14 cellular contexts compared by ENCODE assay signal in genomic region chr17:78300962-78301820, GRCh38. TPM values are rescaled to one million over a fixed set of nuclear protein-coding genes. Genes with fewer than 3 reads are reported as not detected.
DNase-seq lines count a peak whose midpoint lies in the region; ATAC-seq and TF ChIP-seq lines count a peak whose summit lies in the region.
"Had no signal": no experiment of that assay in that cellular context is flagged by ENCODE, and none has a peak within 500 bp of the region (broad histone marks: within the 10 kb centered on the region; RNA-seq: fewer than 3 reads in every experiment).

No MANE protein-coding gene starts in this region.

- no peak for TF ChIP-seq RAD21 in IMR-90 (IDR thresholded peaks at IDR 0.05; ENCODE audit: low read length)

- peaks cover 8% of the 10 kb centered on the region for H3K4me1 Mint-ChIP-seq in T-helper 2 cell treated with Interferon-gamma antibody and Interleukin-4, amounts not matched to agents 5 μg/mL and 100 μg/mL, for 36 hours (ENCODE audit: low read depth)
- H3K4me1 Mint-ChIP-seq in naive thymus-derived CD4-positive, alpha-beta T cell: peaks cover 7 to 11% (median 8%) of the 10 kb centered on the region in 7 donors
- H3K4me1 Mint-ChIP-seq: immature natural killer cell had no signal

- POLR2A ChIA-PET in IMR-90 (lab: Charles Lee; ENCODE audit: unreplicated experiment): no interaction called here
- POLR2A ChIA-PET in naive thymus-derived CD4-positive, alpha-beta T cell (lab: Charles Lee): interaction anchor here (1.0 to 2.6 kb wide), 2 partner anchors 11 to 50 kb away, joined by 5 to 10 read pairs; no protein-coding TSS in a partner anchor

- H3K4ac ChIP-seq in IMR-90 (ENCODE audit: low read depth, low read length): peak overlapping the region; percentile 29; the same call in 1 of the 2 replicates

- BruUV-seq in IMR-90 (replicated peaks; lab: Mats Ljungman, UMichigan): no TSS peak

- in situ Hi-C loops in IMR-90 (cut with MboI; ENCODE audit: low sequenced_read_pairs): no loop called here

- H3K79me1 ChIP-seq in IMR-90 (ENCODE audit: low read depth in 1 of 2, low read length in 2 of 2): no peaks in the 10 kb centered on the region

- H3K9ac ChIP-seq in IMR-90 (ENCODE audit: low read depth, low read length): no peak overlapping the region

- H3K27me3 Mint-ChIP-seq in T-helper 2 cell treated with Interferon-gamma antibody and Interleukin-4, amounts not matched to agents 5 μg/mL and 100 μg/mL, for 36 hours (ENCODE audit: low read depth): no peaks in the 10 kb centered on the region
- H3K27me3 Mint-ChIP-seq in naive thymus-derived CD4-positive, alpha-beta T cell: no peaks in the 10 kb centered on the region

- no peak overlapping the region for H3K4me3 ChIP-seq in IMR-90 (ENCODE audit: insufficient read depth, low read depth, low read length)
- no peak overlapping the region for H3K4me3 ChIP-seq in naive thymus-derived CD4-positive, alpha-beta T cell (ENCODE audit: low read length)
- H3K4me3 ChIP-seq: upper lobe of right lung had no signal

- no peak overlapping the region; the same call in 1 of the 2 replicates for H2BK120ac ChIP-seq in IMR-90 (ENCODE audit: low read depth, low read length)

- H3K23ac ChIP-seq in IMR-90 (ENCODE audit: low read depth, low read length): no peak overlapping the region

- no peak overlapping the region for H4K5ac ChIP-seq in IMR-90 (ENCODE audit: low read depth, low read length)

- H2BK5ac ChIP-seq in IMR-90 (ENCODE audit: low read depth, low read length, poor library complexity, severe bottlenecking): no peak overlapping the region

- 97% methylated on average over 5 of the region's 19 CpGs; no CpG with 5 or more reads in 1 of the 2 experiments for WGBS in IMR-90 (ENCODE audit: extremely low coverage in 2 of 2, insufficient read length in 1 of 2), 2 experiments

- no peak overlapping the region for H3K4me2 ChIP-seq in IMR-90 (ENCODE audit: low read depth, low read length)

- H4K20me1 ChIP-seq in IMR-90 (ENCODE audit: insufficient read depth, low read length): no peaks in the 10 kb centered on the region

- CTCF ChIA-PET in IMR-90 (lab: Yijun Ruan, JAX): no interaction called here
- CTCF ChIA-PET in naive thymus-derived CD4-positive, alpha-beta T cell (lab: Charles Lee): interaction anchor here (0.9 kb wide), 1 partner anchor 57 kb away, joined by 3 read pairs; no protein-coding TSS in a partner anchor

- ATAC-seq in IMR-90 (ENCODE audit: low read depth): no peak
- ATAC-seq in activated naive CD4-positive, alpha-beta T cell treated with anti-CD3 and anti-CD28 coated beads, Interleukin-2, amount 50 U/mL, for 72 hours: peak in 1 of 2 donors; percentile 46
- ATAC-seq in naive thymus-derived CD4-positive, alpha-beta T cell: no peak
- no peak for ATAC-seq in GM18907 (IDR thresholded peaks at IDR 0.05; ENCODE audit: unreplicated experiment)
- no peak for ATAC-seq in GM18909 (IDR thresholded peaks at IDR 0.05; ENCODE audit: poor library complexity, unreplicated experiment)
- ATAC-seq in GM21526 (IDR thresholded peaks at IDR 0.05; ENCODE audit: low FRiP score, unreplicated experiment): no peak
- ATAC-seq: upper lobe of right lung had no signal

- peak overlapping the region; percentile 27 for H3K27ac Mint-ChIP-seq in T-helper 2 cell treated with Interferon-gamma antibody and Interleukin-4, amounts not matched to agents 5 μg/mL and 100 μg/mL, for 36 hours
- H3K27ac Mint-ChIP-seq in activated naive CD4-positive, alpha-beta T cell treated with anti-CD3 and anti-CD28 coated beads, Interleukin-2, amount 50 U/mL, for 72 hours: peak overlapping the region; percentile 18 to 31
- H3K27ac Mint-ChIP-seq in naive thymus-derived CD4-positive, alpha-beta T cell: peak overlapping the region in 6 of 9 donors; percentile 14 to 78 (median 60)
- H3K27ac Mint-ChIP-seq: immature natural killer cell had no signal

- peak overlapping the region; percentile 57; the same call in 1 of the 2 replicates for H3K14ac ChIP-seq in IMR-90 (replicated peaks; ENCODE audit: low read depth, low read length)

- peak overlapping the region; percentile 39; the same call in 1 of the 3 replicates for H2BK15ac ChIP-seq in IMR-90 (ENCODE audit: low read depth, low read length)

- TF ChIP-seq CTCF in IMR-90 (conservative IDR thresholded peaks at IDR 0.05; ENCODE audit: low read depth, low read length): no peak

- no peak overlapping the region for H2BK20ac ChIP-seq in IMR-90 (ENCODE audit: low read depth, low read length)

- TF ChIP-seq POLR2A in IMR-90 (IDR thresholded peaks at IDR 0.05; ENCODE audit: low read depth, low read length): no peak

- no peak for DNase-seq in T-helper 2 cell treated with Interferon-gamma antibody and Interleukin-4, amounts not matched to agents 5 μg/mL and 100 μg/mL, for 36 hours (ENCODE audit: low spot score)
- no peak for DNase-seq in T-helper 2 cell
- no peak for DNase-seq in IMR-90
- no peak for DNase-seq in activated naive CD4-positive, alpha-beta T cell treated with anti-CD3 and anti-CD28 coated beads, Interleukin-2, amount 50 U/mL, for 72 hours (ENCODE audit: low spot score in 2 of 2)
- no peak for DNase-seq in naive thymus-derived CD4-positive, alpha-beta T cell
- DNase-seq: activated CD8-positive, alpha-beta memory T cell treated with anti-CD3 and anti-CD28 coated beads, Interleukin-2, amount 50 U/mL, for 48 hours; DMS 273 treated with DMSO at 0.1 percent for 48 hours; immature natural killer cell; NCI-H2227 treated with DMSO at 0.1 percent for 48 hours; stimulated activated CD4-positive, alpha-beta T cell treated with anti-CD3 and anti-CD28 coated beads, Interleukin-2, amount 100 ng/mL, for 24 hours; upper lobe of right lung had no signal

- H3K4me1 ChIP-seq in IMR-90 (ENCODE audit: control insufficient read depth, insufficient read depth, low read length): peaks cover 2% of the 10 kb centered on the region; the same call in 1 of the 2 replicates
- H3K4me1 ChIP-seq in naive thymus-derived CD4-positive, alpha-beta T cell (ENCODE audit: control insufficient read depth in 2 of 2, insufficient read depth in 2 of 2, low read length in 2 of 2): peaks cover 0 to 8% of the 10 kb centered on the region in 2 donors
- H3K4me1 ChIP-seq: upper lobe of right lung had no signal

- H3K36me3 Mint-ChIP-seq in T-helper 2 cell treated with Interferon-gamma antibody and Interleukin-4, amounts not matched to agents 5 μg/mL and 100 μg/mL, for 36 hours (ENCODE audit: low read depth): no peaks in the 10 kb centered on the region
- peaks cover 0 to 6% of the 10 kb centered on the region in 2 donors for H3K36me3 Mint-ChIP-seq in activated naive CD4-positive, alpha-beta T cell treated with anti-CD3 and anti-CD28 coated beads, Interleukin-2, amount 50 U/mL, for 72 hours
- H3K36me3 Mint-ChIP-seq in naive thymus-derived CD4-positive, alpha-beta T cell: no peaks in the 10 kb centered on the region
- H3K36me3 Mint-ChIP-seq: immature natural killer cell had no signal

- no peak overlapping the region for H3K4me3 Mint-ChIP-seq in T-helper 2 cell treated with Interferon-gamma antibody and Interleukin-4, amounts not matched to agents 5 μg/mL and 100 μg/mL, for 36 hours
- H3K4me3 Mint-ChIP-seq in naive thymus-derived CD4-positive, alpha-beta T cell: peak overlapping the region in 1 of 10 donors; percentile 53
- H3K4me3 Mint-ChIP-seq: immature natural killer cell had no signal

- H3K9me3 Mint-ChIP-seq in T-helper 2 cell treated with Interferon-gamma antibody and Interleukin-4, amounts not matched to agents 5 μg/mL and 100 μg/mL, for 36 hours: peaks cover 6% of the 10 kb centered on the region
- peaks cover 0 to 3% of the 10 kb centered on the region in 2 donors for H3K9me3 Mint-ChIP-seq in activated naive CD4-positive, alpha-beta T cell treated with anti-CD3 and anti-CD28 coated beads, Interleukin-2, amount 50 U/mL, for 72 hours
- H3K9me3 Mint-ChIP-seq in naive thymus-derived CD4-positive, alpha-beta T cell: peaks cover 0 to 2% (median 0%) of the 10 kb centered on the region in 11 donors
- H3K9me3 Mint-ChIP-seq: immature natural killer cell had no signal

- peak overlapping the region; percentile 23 for H2AK9ac ChIP-seq in IMR-90 (replicated peaks; ENCODE audit: low read depth, low read length, poor library complexity)

- H3K27me3 ChIP-seq in IMR-90 (ENCODE audit: control insufficient read depth, insufficient read depth, low read length): no peaks in the 10 kb centered on the region
- no peaks in the 10 kb centered on the region for H3K27me3 ChIP-seq in naive thymus-derived CD4-positive, alpha-beta T cell (ENCODE audit: control insufficient read depth in 2 of 2, insufficient read depth in 2 of 2, low read length in 2 of 2)
- H3K27me3 ChIP-seq: upper lobe of right lung had no signal

- H4K91ac ChIP-seq in IMR-90 (ENCODE audit: insufficient read depth, low read depth, low read length): no peak overlapping the region

- H2AFZ ChIP-seq in IMR-90 (replicated peaks; ENCODE audit: low read length, poor library complexity): peak overlapping the region; percentile 77

- H3K36me3 ChIP-seq in IMR-90 (ENCODE audit: control insufficient read depth, insufficient read depth, low read length): no peaks in the 10 kb centered on the region
- no peaks in the 10 kb centered on the region for H3K36me3 ChIP-seq in naive thymus-derived CD4-positive, alpha-beta T cell (ENCODE audit: control insufficient read depth in 2 of 3, insufficient read depth in 3 of 3, low read length in 3 of 3)
- H3K36me3 ChIP-seq: upper lobe of right lung had no signal

- H3K27ac ChIP-seq in IMR-90 (ENCODE audit: insufficient read depth, low read length): no peak overlapping the region
- no peak overlapping the region for H3K27ac ChIP-seq in naive thymus-derived CD4-positive, alpha-beta T cell (ENCODE audit: low read depth, low read length)
- H3K27ac ChIP-seq: upper lobe of right lung had no signal

- no peaks in the 10 kb centered on the region for H3K9me1 ChIP-seq in IMR-90 (ENCODE audit: insufficient read depth, low read length)

- no peak overlapping the region for H3K18ac ChIP-seq in IMR-90 (ENCODE audit: low read depth, low read length)

- 0 out of 2 replicates have a peak, but pooled peaks cover 2% of the 10 kb centered on the region for H3K9me3 ChIP-seq in IMR-90 (ENCODE audit: control insufficient read depth, insufficient read depth, low read length)
- H3K9me3 ChIP-seq in naive thymus-derived CD4-positive, alpha-beta T cell (ENCODE audit: control insufficient read depth in 2 of 3, low read length in 3 of 3): no peaks in the 10 kb centered on the region
- H3K9me3 ChIP-seq: upper lobe of right lung had no signal

- intact Hi-C loops in IMR-90 (cut with micrococcal nuclease): no loop called here
- intact Hi-C loops in naive thymus-derived CD4-positive, alpha-beta T cell (cut with micrococcal nuclease): no loop called here

- H4K8ac ChIP-seq in IMR-90 (ENCODE audit: low read depth in 2 of 2, low read length in 2 of 2): peak overlapping the region in 1 of 2 experiments; percentile 1; a peak in 2 of 4 replicates

- dilution Hi-C loops in IMR-90 (cut with HindIII; ENCODE audit: low sequenced_read_pairs, unreplicated experiment): no loop called here

- peak overlapping the region; percentile 90 for H2AK5ac ChIP-seq in IMR-90 (ENCODE audit: low read depth, low read length)

- no peak overlapping the region for H3K56ac ChIP-seq in IMR-90 (ENCODE audit: extremely low read depth, insufficient read depth, low read length)

RNA-seq across cellular contexts. Expression of gene SOCS3, which starts 58.7 kb away (rescaled TPM):
- total RNA-seq in IMR-90 (2012; rRNA removed): 19.7 and 19.9 TPM in 2 replicates
- 18.3 and 19.2 TPM in 2 replicates for polyA plus RNA-seq in IMR-90 (2012; rRNA removed)
- 29.0 and 102 TPM in 2 replicates for polyA plus RNA-seq in IMR-90 (2012; cell fraction: cytosol; rRNA removed)
- polyA plus RNA-seq in IMR-90 (2012; cell fraction: nucleus; rRNA removed; ENCODE audit: low replicate concordance): 163 and 202 TPM in 2 replicates
- 100 to 1,000 TPM; 179 to 182 TPM for total RNA-seq in activated naive CD4-positive, alpha-beta T cell treated with anti-CD3 and anti-CD28 coated beads, Interleukin-2, amount 50 U/mL, for 72 hours
- 100 to 1,000 TPM in 3 of 5 experiments, 1 to 10 TPM in 2; 8.1 to 281 (median 110) TPM for total RNA-seq in naive thymus-derived CD4-positive, alpha-beta T cell
- polyA plus RNA-seq in naive thymus-derived CD4-positive, alpha-beta T cell: 100 to 1,000 TPM in 1 of 2 donors, 10 to 100 TPM in 1; 58.4 to 206 TPM
